ENCODE assay signal across 11 cellular contexts in genomic region chr2:7377861-7378569, GRCh38.
DNase-seq lines count a peak whose midpoint lies in the region; ATAC-seq, FAIRE-seq and TF ChIP-seq lines count a peak whose summit lies in the region.
"Had no signal": no experiment of that assay in that cellular context is flagged by ENCODE, and none has a peak within 500 bp of the region (broad histone marks: within the 10 kb centered on the region; RNA-seq: fewer than 3 reads in every experiment).

No MANE protein-coding gene starts in this region.

- FAIRE-seq in GM19239 (lab: Jason Lieb, UNC): no peak
- FAIRE-seq: colon, HTR-8/SVneo, islet of Langerhans had no signal

- H3K79me2 ChIP-seq in SK-N-SH (ENCODE audit: insufficient read depth): no peaks in the 10 kb centered on the region

- in situ Hi-C loops in KBM-7 (cut with MboI; ENCODE audit: low pct_unique_long_range_greater_than_20kb, low sequenced_read_pairs): no loop called here

- TF ChIP-seq EP300 in SK-N-SH (IDR thresholded peaks at IDR 0.05; ENCODE audit: borderline replicate concordance in 1 of 2, low read depth in 1 of 2, low read length in 1 of 2): peak in 1 of 2 experiments; percentile 86; a peak in 2 of 4 replicates

- POLR2A ChIA-PET in SK-N-SH (lab: Yijun Ruan, JAX): no interaction called here

- H3K27ac ChIP-seq in 22Rv1 (no peak overlapping the region), SK-N-SH (ENCODE audit: low read depth in 2 of 2, low read length in 1 of 2) (peak overlapping the region in 1 of 2 experiments; percentile 80; a peak in 2 of 4 replicates)

- CTCF ChIA-PET in SK-N-SH (lab: Yijun Ruan, JAX): interaction anchor here (0.6 to 1.8 kb wide), 10 partner anchors 14 to 175 kb away, joined by 3 to 7 read pairs (median 4); no protein-coding TSS in a partner anchor

- TF ChIP-seq RAD21 in SK-N-SH (IDR thresholded peaks at IDR 0.05; ENCODE audit: low read length): peak; percentile 65

- H3K4me2 ChIP-seq in SK-N-SH: no peak overlapping the region

- DNase-seq in NCI-H146 (lab: John Stamatoyannopoulos, UW): peak; percentile 82
- DNase-seq in SK-N-SH: peak; percentile 88
- DNase-seq in islet precursor cell: peak; percentile 91
- no peak for DNase-seq in KBM-7
- DNase-seq in NK-92 (lab: John Stamatoyannopoulos, UW; ENCODE audit: unreplicated experiment): no peak
- DNase-seq in GM19239 (ENCODE audit: insufficient read length, low spot score): no peak

- no peak overlapping the region for H3K9ac ChIP-seq in SK-N-SH

- TF ChIP-seq CTCF in 22Rv1 (IDR thresholded peaks at IDR 0.05): peak; percentile 17; the same call in 1 of the 2 replicates
- peak; percentile 16; the same call in 1 of the 2 replicates for TF ChIP-seq CTCF in SK-N-SH (IDR thresholded peaks at IDR 0.05)

- no peaks in the 10 kb centered on the region for H3K9me2 ChIP-seq in SK-N-SH

- no peak for ATAC-seq in GM18505 (IDR thresholded peaks at IDR 0.05; ENCODE audit: unreplicated experiment)

- H3F3A ChIP-seq in SK-N-SH (replicated peaks; ENCODE audit: insufficient read depth): no peaks in the 10 kb centered on the region

- H3K4me1 ChIP-seq in SK-N-SH (ENCODE audit: control insufficient read depth in 1 of 2, insufficient read depth in 2 of 2, low read depth in 1 of 2, low read length in 1 of 2): peaks cover 0 to 22% of the 10 kb centered on the region in 2 experiments; a peak in 2 of 4 replicates

- H2AFZ ChIP-seq in SK-N-SH (ENCODE audit: low read depth): no peak overlapping the region

- H3K9me3 ChIP-seq in SK-N-SH: no peaks in the 10 kb centered on the region

- no peak overlapping the region for H3K4me3 ChIP-seq in SK-N-SH (ENCODE audit: low read depth in 2 of 2, low read length in 1 of 2)

- no peaks in the 10 kb centered on the region for H3K36me3 ChIP-seq in SK-N-SH (replicated peaks in 1 of 2; ENCODE audit: control insufficient read depth in 1 of 2, insufficient read depth in 2 of 2, low read length in 1 of 2)

- no peak for TF ChIP-seq POLR2A in GM18505 (IDR thresholded peaks at IDR 0.05; ENCODE audit: borderline replicate concordance, extremely low read depth, insufficient read depth, insufficient read length)

- 32% methylated on average over 13 of the region's 13 CpGs for WGBS in SK-N-SH (ENCODE audit: low lambda C conversion rate)

- H3K27me3 ChIP-seq in SK-N-SH (ENCODE audit: insufficient read depth): no peaks in the 10 kb centered on the region

- H4K20me1 ChIP-seq in SK-N-SH (ENCODE audit: insufficient read depth): no peaks in the 10 kb centered on the region

TF ChIP-seq in SK-N-SH, 30 proteins besides CTCF, POLR2A, EP300 and RAD21 (continues in another document):
- TF ChIP-seq NRF1 (IDR thresholded peaks at IDR 0.05; ENCODE audit: low read depth, low read length) (no peak), TEAD4 (IDR thresholded peaks at IDR 0.05; ENCODE audit: borderline replicate concordance, insufficient read depth) (no peak), TAF1 (IDR thresholded peaks at IDR 0.05; ENCODE audit: borderline replicate concordance, low read depth, low read length) (no peak), GATA2 (CRISPR knock-in tag; IDR thresholded peaks at IDR 0.05) (no peak; the same call in 1 of the 2 replicates), GABPA (IDR thresholded peaks at IDR 0.05; ENCODE audit: low read depth) (no peak), TCF12 (IDR thresholded peaks at IDR 0.05) (peak; percentile 28; the same call in 1 of the 2 replicates), MEF2A (IDR thresholded peaks at IDR 0.05; ENCODE audit: borderline replicate concordance, low read depth) (no peak), FOXM1 (IDR thresholded peaks at IDR 0.05; ENCODE audit: low read depth) (no peak), FOXJ3 (CRISPR knock-in tag; IDR thresholded peaks at IDR 0.05) (peak; percentile 86), SIN3A (IDR thresholded peaks at IDR 0.05; ENCODE audit: borderline replicate concordance, low read depth, low read length) (no peak), MAX (IDR thresholded peaks at IDR 0.05; ENCODE audit: low read depth) (no peak), PBX3 (IDR thresholded peaks at IDR 0.05) (no peak), ELF1 (IDR thresholded peaks at IDR 0.05) (no peak), YY1 (IDR thresholded peaks at IDR 0.05; ENCODE audit: low read depth) (no peak), MXI1 (IDR thresholded peaks at IDR 0.05; ENCODE audit: low read depth, low read length) (peak; percentile 87), RFX5 (IDR thresholded peaks at IDR 0.05; ENCODE audit: low read length) (peak; percentile 13; the same call in 1 of the 2 replicates), FOSL2 (IDR thresholded peaks at IDR 0.05; ENCODE audit: borderline replicate concordance, low read depth) (no peak), NFIC (IDR thresholded peaks at IDR 0.05; ENCODE audit: borderline replicate concordance) (peak; percentile 70), CHD2 (IDR thresholded peaks at IDR 0.05; ENCODE audit: low read length, partially characterized antibody) (peak; percentile 87), SMC3 (IDR thresholded peaks at IDR 0.05; ENCODE audit: low read depth, low read length) (peak; percentile 35; the same call in 1 of the 2 replicates), POLR2AphosphoS5 (IDR thresholded peaks at IDR 0.05; ENCODE audit: low read depth, low read length) (no peak), JUND (IDR thresholded peaks at IDR 0.05) (no peak), RXRA (IDR thresholded peaks at IDR 0.05; ENCODE audit: borderline replicate concordance, low read depth) (no peak), RCOR1 (IDR thresholded peaks at IDR 0.05; ENCODE audit: low read length) (peak; percentile 82; the same call in 1 of the 2 replicates), EZH2phosphoT487 (IDR thresholded peaks at IDR 0.05; ENCODE audit: borderline replicate concordance, low read depth) (no peak)
- TF ChIP-seq, protein P1, sequence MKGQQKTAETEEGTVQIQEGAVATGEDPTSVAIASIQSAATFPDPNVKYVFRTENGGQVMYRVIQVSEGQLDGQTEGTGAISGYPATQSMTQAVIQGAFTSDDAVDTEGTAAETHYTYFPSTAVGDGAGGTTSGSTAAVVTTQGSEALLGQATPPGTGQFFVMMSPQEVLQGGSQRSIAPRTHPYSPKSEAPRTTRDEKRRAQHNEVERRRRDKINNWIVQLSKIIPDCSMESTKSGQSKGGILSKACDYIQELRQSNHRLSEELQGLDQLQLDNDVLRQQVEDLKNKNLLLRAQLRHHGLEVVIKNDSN (IDR thresholded peaks at IDR 0.05; ENCODE audit: borderline replicate concordance, low read depth): no peak
- TF ChIP-seq, protein P2, sequence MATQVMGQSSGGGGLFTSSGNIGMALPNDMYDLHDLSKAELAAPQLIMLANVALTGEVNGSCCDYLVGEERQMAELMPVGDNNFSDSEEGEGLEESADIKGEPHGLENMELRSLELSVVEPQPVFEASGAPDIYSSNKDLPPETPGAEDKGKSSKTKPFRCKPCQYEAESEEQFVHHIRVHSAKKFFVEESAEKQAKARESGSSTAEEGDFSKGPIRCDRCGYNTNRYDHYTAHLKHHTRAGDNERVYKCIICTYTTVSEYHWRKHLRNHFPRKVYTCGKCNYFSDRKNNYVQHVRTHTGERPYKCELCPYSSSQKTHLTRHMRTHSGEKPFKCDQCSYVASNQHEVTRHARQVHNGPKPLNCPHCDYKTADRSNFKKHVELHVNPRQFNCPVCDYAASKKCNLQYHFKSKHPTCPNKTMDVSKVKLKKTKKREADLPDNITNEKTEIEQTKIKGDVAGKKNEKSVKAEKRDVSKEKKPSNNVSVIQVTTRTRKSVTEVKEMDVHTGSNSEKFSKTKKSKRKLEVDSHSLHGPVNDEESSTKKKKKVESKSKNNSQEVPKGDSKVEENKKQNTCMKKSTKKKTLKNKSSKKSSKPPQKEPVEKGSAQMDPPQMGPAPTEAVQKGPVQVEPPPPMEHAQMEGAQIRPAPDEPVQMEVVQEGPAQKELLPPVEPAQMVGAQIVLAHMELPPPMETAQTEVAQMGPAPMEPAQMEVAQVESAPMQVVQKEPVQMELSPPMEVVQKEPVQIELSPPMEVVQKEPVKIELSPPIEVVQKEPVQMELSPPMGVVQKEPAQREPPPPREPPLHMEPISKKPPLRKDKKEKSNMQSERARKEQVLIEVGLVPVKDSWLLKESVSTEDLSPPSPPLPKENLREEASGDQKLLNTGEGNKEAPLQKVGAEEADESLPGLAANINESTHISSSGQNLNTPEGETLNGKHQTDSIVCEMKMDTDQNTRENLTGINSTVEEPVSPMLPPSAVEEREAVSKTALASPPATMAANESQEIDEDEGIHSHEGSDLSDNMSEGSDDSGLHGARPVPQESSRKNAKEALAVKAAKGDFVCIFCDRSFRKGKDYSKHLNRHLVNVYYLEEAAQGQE (IDR thresholded peaks at IDR 0.05; ENCODE audit: low read depth, low read length): no peak
- TF ChIP-seq, protein P3, sequence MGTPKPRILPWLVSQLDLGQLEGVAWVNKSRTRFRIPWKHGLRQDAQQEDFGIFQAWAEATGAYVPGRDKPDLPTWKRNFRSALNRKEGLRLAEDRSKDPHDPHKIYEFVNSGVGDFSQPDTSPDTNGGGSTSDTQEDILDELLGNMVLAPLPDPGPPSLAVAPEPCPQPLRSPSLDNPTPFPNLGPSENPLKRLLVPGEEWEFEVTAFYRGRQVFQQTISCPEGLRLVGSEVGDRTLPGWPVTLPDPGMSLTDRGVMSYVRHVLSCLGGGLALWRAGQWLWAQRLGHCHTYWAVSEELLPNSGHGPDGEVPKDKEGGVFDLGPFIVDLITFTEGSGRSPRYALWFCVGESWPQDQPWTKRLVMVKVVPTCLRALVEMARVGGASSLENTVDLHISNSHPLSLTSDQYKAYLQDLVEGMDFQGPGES (IDR thresholded peaks at IDR 0.05; ENCODE audit: low read depth, low read length): no peak

Comparison
In these comparisons a context has a peak if more than half of its experiments do, and no peak if none do; other contexts are left out.
1. DNase-seq: peak in NCI-H146 (single experiment), SK-N-SH (single experiment) and islet precursor cell (single experiment); none in KBM-7 (single experiment), NK-92 (single experiment) and GM19239 (single experiment).